19 cellular contexts compared by ENCODE assay signal in the genomic region with DNA sequence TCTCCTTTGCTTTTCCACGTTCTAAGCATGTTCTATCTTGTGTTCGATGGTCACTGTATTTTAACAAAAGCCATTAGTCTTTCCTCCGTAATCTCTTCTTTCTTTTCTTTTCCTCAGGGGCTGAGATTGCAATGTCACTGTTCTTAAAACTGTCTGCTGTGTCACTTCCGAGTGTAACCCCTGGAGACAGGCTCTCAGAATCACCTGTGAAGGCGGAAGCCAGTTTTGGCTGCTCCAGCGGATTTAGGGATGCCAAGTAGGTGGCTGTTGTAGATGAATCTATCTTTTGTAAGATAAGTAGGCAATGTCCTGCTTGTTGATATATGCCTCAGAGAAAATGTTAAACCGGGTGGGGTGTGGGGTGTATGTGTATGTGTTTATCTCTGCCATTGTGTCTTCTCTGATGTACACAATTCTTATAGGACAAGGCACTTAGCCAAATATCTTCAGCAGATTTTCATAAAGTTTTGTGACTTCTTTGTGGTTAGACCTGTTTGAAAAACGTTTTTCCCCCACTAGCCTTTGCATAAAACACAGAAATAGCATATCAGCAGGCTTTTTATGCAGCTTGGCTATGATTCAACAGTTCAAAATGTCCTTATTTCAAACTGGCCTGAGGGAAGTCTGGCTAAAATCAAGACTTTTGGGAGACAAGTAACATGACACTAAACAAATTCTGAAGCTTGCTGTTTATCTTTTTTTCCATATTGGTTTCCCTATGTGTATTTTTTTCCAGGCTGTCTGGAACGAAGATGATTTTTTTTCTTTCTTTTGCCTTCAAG.
DNase-seq lines count a peak whose midpoint lies in the region; ATAC-seq and TF ChIP-seq lines count a peak whose summit lies in the region.
"Had no signal": no experiment of that assay in that cellular context is flagged by ENCODE, and none has a peak within 500 bp of the region (broad histone marks: within the 10 kb centered on the region; RNA-seq: fewer than 3 reads in every experiment).

No MANE protein-coding gene starts in this region.

- BruUV-seq in PC-3 (replicated peaks; lab: Mats Ljungman, UMichigan): no TSS peak

- H3K27me3 ChIP-seq in PC-3 (ENCODE audit: low read length): no peaks in the 10 kb centered on the region
- H3K27me3 ChIP-seq in endodermal cell (ENCODE audit: control insufficient read depth, insufficient read depth, low read length, poor library complexity, severe bottlenecking): no peaks in the 10 kb centered on the region
- H3K27me3 ChIP-seq in tibial nerve: no peaks in the 10 kb centered on the region
- H3K27me3 ChIP-seq: ascending aorta, neutrophil, sigmoid colon had no signal

- H4K20me1 ChIP-seq in PC-3 (ENCODE audit: low read length): no peaks in the 10 kb centered on the region

- H3K36me3 ChIP-seq in PC-3 (ENCODE audit: low read depth, low read length) (no peaks in the 10 kb centered on the region), endodermal cell (ENCODE audit: control insufficient read depth, insufficient read depth, low read length) (no peaks in the 10 kb centered on the region), tibial nerve (no peaks in the 10 kb centered on the region)
- H3K36me3 ChIP-seq: ascending aorta, neutrophil, sigmoid colon had no signal

- H3K4me1 ChIP-seq in PC-3 (ENCODE audit: insufficient read depth, low read length) (peaks cover 16% of the 10 kb centered on the region), endodermal cell (ENCODE audit: control insufficient read depth, insufficient read depth, low read length) (peaks cover 9% of the 10 kb centered on the region), tibial nerve (no peaks in the 10 kb centered on the region)
- H3K4me1 ChIP-seq: ascending aorta had no signal

- CTCF ChIA-PET in PC-3 (lab: Charles Lee) (no interaction called here), GM10248 (lab: Yijun Ruan, JAX) (interaction anchor here (0.7 kb wide), 1 partner anchor 13 kb away, joined by 3 read pairs; no protein-coding TSS in a partner anchor)

- H2AFZ ChIP-seq in PC-3 (ENCODE audit: low read length): peak overlapping the region; percentile 12; the same call in 1 of the 2 replicates
- H2AFZ ChIP-seq: PC-9 had no signal

- H3K9ac ChIP-seq in PC-3 (ENCODE audit: low read length): no peak overlapping the region
- H3K9ac ChIP-seq in endodermal cell (ENCODE audit: extremely low read depth, low read length, poor library complexity, severe bottlenecking): no peak overlapping the region

- POLR2A ChIA-PET in PC-3 (lab: Charles Lee; ENCODE audit: unreplicated experiment): no interaction called here
- POLR2A ChIA-PET in GM10248 (lab: Yijun Ruan, JAX): no interaction called here

- H3K9me2 ChIP-seq in PC-3 (replicated peaks; ENCODE audit: low read length): no peaks in the 10 kb centered on the region

- H3K27ac Mint-ChIP-seq in endodermal cell (peak overlapping the region; percentile 2), progenitor cell of endocrine pancreas (peak overlapping the region; percentile 25)
- H3K27ac Mint-ChIP-seq: HFFc6; immature natural killer cell; stimulated activated effector memory CD8-positive, alpha-beta T cell treated with anti-CD3 and anti-CD28 coated beads, Interleukin-12 subunit alpha, Interleukin-12 subunit beta, amount 100 ng/mL, for 72 hours had no signal

- H3K27ac ChIP-seq in PC-3 (ENCODE audit: low read length) (peak overlapping the region; percentile 3; the same call in 1 of the 2 replicates), endodermal cell (ENCODE audit: low read depth, low read length) (no peak overlapping the region), tibial nerve (no peak overlapping the region)
- H3K27ac ChIP-seq: ascending aorta, neutrophil, PC-9, sigmoid colon had no signal

- H3K4me3 ChIP-seq in PC-3 (ENCODE audit: low read length) (no peak overlapping the region; the same call in 1 of the 2 replicates), endodermal cell (ENCODE audit: low read length) (no peak overlapping the region), tibial nerve (no peak overlapping the region)
- H3K4me3 ChIP-seq: ascending aorta, PC-9, sigmoid colon had no signal

- 81 to 92% methylated on average over 4 to 9 of the region's 9 CpGs for WGBS in endodermal cell (ENCODE audit: insufficient coverage in 1 of 2, insufficient read length in 1 of 2), 2 experiments
- 54 to 59% methylated on average over 9 of the region's 9 CpGs for WGBS in tibial nerve, 2 donors

- no peaks in the 10 kb centered on the region for H3K9me3 ChIP-seq in PC-3 (ENCODE audit: low read length)
- H3K9me3 ChIP-seq in endodermal cell (ENCODE audit: control insufficient read depth, low read length): peaks cover 5% of the 10 kb centered on the region
- peaks cover 0 to 2% (median 0%) of the 10 kb centered on the region in 4 donors for H3K9me3 ChIP-seq in tibial nerve
- H3K9me3 ChIP-seq: ascending aorta, neutrophil, sigmoid colon had no signal

- peak overlapping the region; percentile 54 for H3K4me2 ChIP-seq in PC-3 (ENCODE audit: low read length)
- H3K4me2 ChIP-seq: PC-9 had no signal

- DNase-seq in PC-3 (peak; percentile 83), endodermal cell (no peak), progenitor cell of endocrine pancreas (ENCODE audit: low spot score, unreplicated experiment) (no peak), GM10248 (ENCODE audit: extremely low spot score) (no peak), tibial nerve (ENCODE audit: low spot score in 2 of 2) (no peak)
- DNase-seq in stimulated activated CD4-positive, alpha-beta T cell treated with anti-CD3 and anti-CD28 coated beads, Interleukin-12 subunit alpha, Interleukin-12 subunit beta, amount 100 ng/mL, for 4 hours: no peak
- no peak for DNase-seq in stimulated activated CD4-positive, alpha-beta T cell treated with anti-CD3 and anti-CD28 coated beads, Interleukin-15, amount 100 ng/mL, for 24 hours
- DNase-seq: HFFc6, immature natural killer cell, KBM-7, NCI-H1436, NCI-H446 treated with DMSO at 0.1 percent for 48 hours, PC-9, sigmoid colon, SW 1271 had no signal

- no peak for TF ChIP-seq EP300 in tibial nerve (IDR thresholded peaks at IDR 0.05)

- H3K4me3 Mint-ChIP-seq in endodermal cell (no peak overlapping the region), progenitor cell of endocrine pancreas (ENCODE audit: low read depth) (no peak overlapping the region)
- H3K4me3 Mint-ChIP-seq: HFFc6; immature natural killer cell; stimulated activated effector memory CD8-positive, alpha-beta T cell treated with anti-CD3 and anti-CD28 coated beads, Interleukin-12 subunit alpha, Interleukin-12 subunit beta, amount 100 ng/mL, for 72 hours had no signal

- H3K4me1 Mint-ChIP-seq in endodermal cell: peaks cover 9% of the 10 kb centered on the region
- H3K4me1 Mint-ChIP-seq in progenitor cell of endocrine pancreas (ENCODE audit: low read depth): peaks cover 6% of the 10 kb centered on the region
- H3K4me1 Mint-ChIP-seq: immature natural killer cell; stimulated activated effector memory CD8-positive, alpha-beta T cell treated with anti-CD3 and anti-CD28 coated beads, Interleukin-12 subunit alpha, Interleukin-12 subunit beta, amount 100 ng/mL, for 72 hours had no signal

- intact Hi-C loops in PC-3 (cut with micrococcal nuclease): no loop called here

- TF ChIP-seq POLR2A in tibial nerve (IDR thresholded peaks at IDR 0.05): no peak

- H3K79me2 ChIP-seq in PC-3 (ENCODE audit: low read length): no peaks in the 10 kb centered on the region

- no peaks in the 10 kb centered on the region for H3K27me3 Mint-ChIP-seq in endodermal cell (ENCODE audit: insufficient read depth)
- peaks cover 3% of the 10 kb centered on the region for H3K27me3 Mint-ChIP-seq in progenitor cell of endocrine pancreas

- TF ChIP-seq CTCF in PC-3 (conservative IDR thresholded peaks at IDR 0.05; ENCODE audit: low read depth, low read length): no peak
- no peak for TF ChIP-seq CTCF in endodermal cell (conservative IDR thresholded peaks at IDR 0.05)
- no peak for TF ChIP-seq CTCF in progenitor cell of endocrine pancreas (IDR thresholded peaks at IDR 0.05; ENCODE audit: unreplicated experiment)
- no peak for TF ChIP-seq CTCF in GM10248 (IDR thresholded peaks at IDR 0.05; ENCODE audit: control extremely low read depth, extremely low read depth, low read depth, missing control alignments)
- TF ChIP-seq CTCF in tibial nerve (IDR thresholded peaks at IDR 0.05): no peak

- ATAC-seq in GM19351 (IDR thresholded peaks at IDR 0.05; ENCODE audit: unreplicated experiment): peak; percentile 44
- peak; percentile 79 for ATAC-seq in PC-3
- ATAC-seq: stimulated activated effector memory CD8-positive, alpha-beta T cell treated with anti-CD3 and anti-CD28 coated beads, Interleukin-12 subunit alpha, Interleukin-12 subunit beta, amount 100 ng/mL, for 72 hours had no signal

- H3K36me3 Mint-ChIP-seq in endodermal cell (ENCODE audit: low read depth): no peaks in the 10 kb centered on the region
- H3K36me3 Mint-ChIP-seq in progenitor cell of endocrine pancreas (ENCODE audit: insufficient read depth): no peaks in the 10 kb centered on the region
- H3K36me3 Mint-ChIP-seq: immature natural killer cell; stimulated activated effector memory CD8-positive, alpha-beta T cell treated with anti-CD3 and anti-CD28 coated beads, Interleukin-12 subunit alpha, Interleukin-12 subunit beta, amount 100 ng/mL, for 72 hours had no signal

- no peaks in the 10 kb centered on the region for H3F3A ChIP-seq in PC-3 (ENCODE audit: low read length, unreplicated experiment)

- peaks cover 5% of the 10 kb centered on the region for H3K9me3 Mint-ChIP-seq in endodermal cell
- peaks cover 2% of the 10 kb centered on the region for H3K9me3 Mint-ChIP-seq in progenitor cell of endocrine pancreas (ENCODE audit: low read depth)
- H3K9me3 Mint-ChIP-seq: immature natural killer cell had no signal
